In the genomic region with DNA sequence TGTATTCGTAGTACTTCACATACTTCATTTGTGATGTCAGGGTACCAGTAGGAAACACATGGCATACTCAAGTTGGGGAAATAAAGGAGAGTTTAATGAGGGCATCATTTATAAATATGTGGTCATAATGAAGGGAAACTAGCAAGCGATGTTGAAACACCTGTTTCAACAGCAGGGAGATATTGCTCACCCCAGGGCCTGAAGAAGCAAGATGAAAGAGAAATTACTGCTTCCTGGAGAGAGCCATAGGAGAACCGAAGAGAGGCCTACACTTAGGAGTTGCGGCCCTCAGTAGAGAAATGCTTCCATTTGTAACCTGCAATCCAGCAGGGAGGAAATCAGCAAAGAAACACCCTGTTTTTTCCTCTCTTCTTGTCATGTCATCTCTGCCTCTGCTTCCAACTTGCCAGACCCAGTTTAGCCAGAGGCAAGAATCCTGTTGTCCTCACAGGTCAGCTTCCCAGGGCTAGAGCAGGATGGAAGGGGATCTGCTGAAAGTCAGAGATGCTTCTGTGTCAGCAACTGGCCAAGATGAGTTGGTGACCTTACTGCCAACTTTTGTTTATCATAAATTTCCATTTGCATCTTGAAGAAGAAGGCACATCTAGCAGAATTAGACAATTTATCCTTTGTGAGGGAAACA, we compare ENCODE assay signal across 25 cellular contexts.
DNase-seq lines count a peak whose midpoint lies in the region; ATAC-seq, FAIRE-seq and TF ChIP-seq lines count a peak whose summit lies in the region.
"Had no signal": no experiment of that assay in that cellular context is flagged by ENCODE, and none has a peak within 500 bp of the region (broad histone marks: within the 10 kb centered on the region; RNA-seq: fewer than 3 reads in every experiment).

No MANE protein-coding gene starts in this region.

- H3K4me1 ChIP-seq in right atrium auricular region = peaks cover 0 to 11% of the 10 kb centered on the region in 2 donors
- peaks cover 0 to 8% (median 8%) of the 10 kb centered on the region in 3 donors for H3K4me1 ChIP-seq in gastroesophageal sphincter
- H3K4me1 ChIP-seq in vagina = peaks cover 11% of the 10 kb centered on the region
- H3K4me1 ChIP-seq: A549, BE2C, HAP-1 had no signal

- FAIRE-seq in GM12892 (lab: Jason Lieb, UNC) = no peak
- FAIRE-seq: A549, D721Med, GM19239 had no signal

- H3K4me3 ChIP-seq in right atrium auricular region (no peak overlapping the region), gastroesophageal sphincter (no peak overlapping the region), vagina (no peak overlapping the region)
- H3K4me3 ChIP-seq: A549, HAP-1, SK-N-MC had no signal

- no peak for TF ChIP-seq EP300 in gastroesophageal sphincter (IDR thresholded peaks at IDR 0.05)

- H3K9me3 ChIP-seq in right atrium auricular region (no peaks in the 10 kb centered on the region), gastroesophageal sphincter (no peaks in the 10 kb centered on the region), vagina (no peaks in the 10 kb centered on the region)
- H3K9me3 ChIP-seq: A549, BE2C, HAP-1 had no signal

- no peak for DNase-seq in Right ventricle myocardium superior
- DNase-seq in right atrium auricular region (ENCODE audit: low spot score) = no peak
- DNase-seq in NCI-H146 (lab: John Stamatoyannopoulos, UW) = peak; percentile 64
- peak; percentile 46 to 84 for DNase-seq in vagina (ENCODE audit: extremely low spot score in 2 of 2)
- no peak for DNase-seq in medulla oblongata (ENCODE audit: extremely low spot score)
- no peak for DNase-seq in GM12892 (ENCODE audit: insufficient read length)
- DNase-seq: BE2C, DMS53, GF-D8, KG1, NCI-H1092 treated with DMSO at 0.1 percent for 48 hours, NCI-H1694 treated with DMSO at 0.1 percent for 48 hours, NCI-H2081 treated with DMSO at 0.1 percent for 48 hours, NCI-H2171 treated with DMSO at 0.1 percent for 48 hours, NCI-H524 treated with DMSO at 0.1 percent for 48 hours, NCI-H82, PC-3, SHP77 treated with DMSO at 0.1 percent for 48 hours had no signal

- WGBS in gastroesophageal sphincter (ENCODE audit: low coverage in 1 of 2), 2 donors = 85 to 100% methylated on average over 2 to 4 of the region's 4 CpGs

- intact Hi-C loops in Right ventricle myocardium superior (cut with DNase I) = no loop called here
- intact Hi-C loops in vagina (cut with DNase I) = no loop called here

- TF ChIP-seq CTCF in right atrium auricular region (IDR thresholded peaks at IDR 0.05) (no peak), gastroesophageal sphincter (IDR thresholded peaks at IDR 0.05) (no peak), vagina (IDR thresholded peaks at IDR 0.05) (no peak)

- H3K27ac ChIP-seq in right atrium auricular region (no peak overlapping the region), gastroesophageal sphincter (peak overlapping the region in 1 of 4 donors; percentile 54), vagina (no peak overlapping the region)
- H3K27ac ChIP-seq: A549, HL-60, SK-N-MC had no signal

- peak; percentile 11 for ATAC-seq in Right ventricle myocardium superior (ENCODE audit: poor library complexity)
- ATAC-seq in gastroesophageal sphincter = peak; percentile 65
- ATAC-seq: A549, PC-3 had no signal

- H3K36me3 ChIP-seq in right atrium auricular region = no peaks in the 10 kb centered on the region
- H3K36me3 ChIP-seq in gastroesophageal sphincter = no peaks in the 10 kb centered on the region
- H3K36me3 ChIP-seq in vagina = no peaks in the 10 kb centered on the region
- H3K36me3 ChIP-seq: BE2C, HAP-1 had no signal

- H3K27me3 ChIP-seq in right atrium auricular region (no peaks in the 10 kb centered on the region), gastroesophageal sphincter (no peaks in the 10 kb centered on the region), vagina (no peaks in the 10 kb centered on the region)
- H3K27me3 ChIP-seq: BE2C had no signal

- TF ChIP-seq POLR2A in gastroesophageal sphincter (IDR thresholded peaks at IDR 0.05) (no peak), vagina (IDR thresholded peaks at IDR 0.05) (no peak), GM12892 (IDR thresholded peaks at IDR 0.05; ENCODE audit: low read depth, low read length) (no peak)

Comparison
In these comparisons a context has a peak if more than half of its experiments do, and no peak if none do; other contexts are left out.
1. DNase-seq: peak in NCI-H146 (single experiment) and vagina (2 of 2); none in Right ventricle myocardium superior (single experiment), right atrium auricular region (single experiment), medulla oblongata (single experiment) and GM12892 (single experiment).